Comparison of ENCODE assay signal across 1 cellular context in genomic region chr17:14299261-14300093, GRCh38.
TF ChIP-seq lines count a peak whose summit lies in the region.

No MANE protein-coding gene starts in this region.

TF ChIP-seq in HepG2, 621 proteins besides CTCF, POLR2A, EP300 and RAD21 (continued from another document and continues in another):
- no peak for TF ChIP-seq ZBTB40 (IDR thresholded peaks at IDR 0.05)
- TF ChIP-seq ZBTB40 (CRISPR knock-in tag; IDR thresholded peaks at IDR 0.05), result peak; percentile 53; the same call in 1 of the 2 replicates
- no peak for TF ChIP-seq TEAD2 (CRISPR knock-in tag; IDR thresholded peaks at IDR 0.05)
- TF ChIP-seq ZNF746 (CRISPR knock-in tag; IDR thresholded peaks at IDR 0.05), result no peak
- peak; percentile 44; the same call in 1 of the 2 replicates for TF ChIP-seq ZNF710 (CRISPR knock-in tag; IDR thresholded peaks at IDR 0.05; ENCODE audit: borderline replicate concordance)
- 0 out of 2 replicates have a peak, but pooled peaks have one; percentile 32 for TF ChIP-seq ESRRA (CRISPR knock-in tag; IDR thresholded peaks at IDR 0.05; ENCODE audit: low read depth)
- TF ChIP-seq ZNF260 (CRISPR knock-in tag; IDR thresholded peaks at IDR 0.05; ENCODE audit: borderline replicate concordance, low read depth), result no peak
- no peak for TF ChIP-seq TP53 (CRISPR knock-in tag; conservative IDR thresholded peaks at IDR 0.05)
- TF ChIP-seq HOXD1 (CRISPR knock-in tag; IDR thresholded peaks at IDR 0.05), result no peak
- TF ChIP-seq HOXA3 (CRISPR knock-in tag; IDR thresholded peaks at IDR 0.05), result peak; percentile 56; the same call in 1 of the 2 replicates
- 0 out of 2 replicates have a peak, but pooled peaks have one; percentile 46 for TF ChIP-seq MXD3 (CRISPR knock-in tag; IDR thresholded peaks at IDR 0.05)
- TF ChIP-seq STAT6 (CRISPR knock-in tag; IDR thresholded peaks at IDR 0.05; ENCODE audit: borderline replicate concordance), result no peak
- peak; percentile 88 for TF ChIP-seq UBTF (CRISPR knock-in tag; IDR thresholded peaks at IDR 0.05)
- TF ChIP-seq ZNF281 (CRISPR knock-in tag; IDR thresholded peaks at IDR 0.05; ENCODE audit: borderline replicate concordance), result no peak
- TF ChIP-seq GMEB2 (CRISPR knock-in tag; IDR thresholded peaks at IDR 0.05; ENCODE audit: low read depth), result no peak
- peak; percentile 49 for TF ChIP-seq PHF21A (CRISPR knock-in tag; IDR thresholded peaks at IDR 0.05)
- TF ChIP-seq KDM6A (CRISPR knock-in tag; IDR thresholded peaks at IDR 0.05; ENCODE audit: low read depth), result no peak
- peak; percentile 52 for TF ChIP-seq XRCC5 (optimal IDR thresholded peaks at IDR 0.05; ENCODE audit: low read length)
- 0 out of 2 replicates have a peak, but pooled peaks have one; percentile 52 for TF ChIP-seq ARHGAP35 (CRISPR knock-in tag; IDR thresholded peaks at IDR 0.05; ENCODE audit: borderline replicate concordance)
- peak; percentile 55; the same call in 1 of the 2 replicates for TF ChIP-seq ARID4A (CRISPR knock-in tag; IDR thresholded peaks at IDR 0.05; ENCODE audit: borderline replicate concordance)
- peak; percentile 74 for TF ChIP-seq RBFOX2 (IDR thresholded peaks at IDR 0.05; ENCODE audit: low read depth, low read length)
- TF ChIP-seq THYN1 (CRISPR knock-in tag; IDR thresholded peaks at IDR 0.05; ENCODE audit: borderline replicate concordance, low read depth), result 0 out of 2 replicates have a peak, but pooled peaks have one; percentile 63
